In genomic region chr2:118987886-118988285, GRCh38 we compare ENCODE assay signal across 20 cellular contexts. TPM values are rescaled to one million over a fixed set of nuclear protein-coding genes. Genes with fewer than 3 reads are reported as not detected.
DNase-seq lines count a peak whose midpoint lies in the region; ATAC-seq, FAIRE-seq and TF ChIP-seq lines count a peak whose summit lies in the region.
"Had no signal": no experiment of that assay in that cellular context is flagged by ENCODE, and none has a peak within 500 bp of the region (broad histone marks: within the 10 kb centered on the region; RNA-seq: fewer than 3 reads in every experiment).

No MANE protein-coding gene starts in this region.

- ATAC-seq in GM18511 (IDR thresholded peaks at IDR 0.05; ENCODE audit: unreplicated experiment) (peak; percentile 37), HG02798 (IDR thresholded peaks at IDR 0.05; ENCODE audit: poor library complexity, unreplicated experiment) (peak; percentile 27), HG03457 (IDR thresholded peaks at IDR 0.05; ENCODE audit: unreplicated experiment) (no peak)
- ATAC-seq: HCT116, left colon had no signal

- H3K9me3 ChIP-seq in kidney (ENCODE audit: control insufficient read depth in 1 of 2, low read length in 2 of 2): no peaks in the 10 kb centered on the region
- H3K9me3 ChIP-seq: esophagus squamous epithelium had no signal

- no peak overlapping the region for H3K4me3 ChIP-seq in kidney (ENCODE audit: low read length in 2 of 2)
- H3K4me3 ChIP-seq: esophagus squamous epithelium, neural progenitor cell, smooth muscle cell had no signal

- TF ChIP-seq CTCF in kidney (IDR thresholded peaks at IDR 0.05; ENCODE audit: borderline replicate concordance, extremely low read depth, insufficient read depth): no peak

- intact Hi-C loops in kidney (cut with DNase I): no loop called here

- H3K4me1 ChIP-seq in kidney (ENCODE audit: control insufficient read depth in 1 of 2, insufficient read depth in 1 of 2, low read depth in 1 of 2, low read length in 2 of 2): no peaks in the 10 kb centered on the region
- H3K4me1 ChIP-seq: esophagus squamous epithelium, neural progenitor cell had no signal

- FAIRE-seq in kidney (lab: Jason Lieb, UNC) (no peak), HTR-8/SVneo (lab: Jason Lieb, UNC) (no peak)

- H3K9ac ChIP-seq in kidney (ENCODE audit: low read length in 2 of 2): no peak overlapping the region
- H3K9ac ChIP-seq: neural progenitor cell had no signal

- H3K27ac ChIP-seq in kidney (ENCODE audit: low read depth in 2 of 2, low read length in 2 of 2): no peak overlapping the region
- H3K27ac ChIP-seq: esophagus squamous epithelium, neural progenitor cell had no signal

- H3K36me3 ChIP-seq in kidney (ENCODE audit: control insufficient read depth in 1 of 2, insufficient read depth in 2 of 2, low read length in 2 of 2): no peaks in the 10 kb centered on the region
- H3K36me3 ChIP-seq: esophagus squamous epithelium, neural progenitor cell had no signal

- peak; percentile 31 for DNase-seq in A172 (ENCODE audit: low spot score)
- DNase-seq in kidney: peak; percentile 75
- DNase-seq in HTR-8/SVneo (ENCODE audit: insufficient read length, low spot score): no peak
- DNase-seq in KG1 (lab: John Stamatoyannopoulos, UW): no peak
- DNase-seq: activated gamma-delta T cell; CD4-positive, alpha-beta memory T cell; esophagus squamous epithelium; left colon; NCI-H1048; NCI-H2081; stimulated activated CD4-positive, alpha-beta T cell treated with anti-CD3 and anti-CD28 coated beads, Interleukin-4, amount 100 ng/mL, for 4 hours; T1000 had no signal

RNA-seq across cellular contexts. Expression of gene MARCO, which starts 45.9 kb away (rescaled TPM):
- total RNA-seq in A172 (2014; rRNA removed; shearing (Covaris generic)): not detected in 2 replicates
- 4.6 TPM for total RNA-seq in kidney
- 0.65 TPM for polyA plus RNA-seq in kidney (ENCODE audit: insufficient read depth, low read depth, low replicate concordance)
- total RNA-seq: HT-29, pulmonary artery endothelial cell, smooth muscle cell had no signal
- polyA plus RNA-seq: CD4-positive, alpha-beta memory T cell; smooth muscle cell had no signal

Comparison
In these comparisons a context has a peak if more than half of its experiments do, and no peak if none do; other contexts are left out.
1. DNase-seq: peak in A172 (single experiment) and kidney (single experiment); none in HTR-8/SVneo (single experiment) and KG1 (single experiment).